8 cellular contexts compared by ENCODE assay signal in the genomic region with DNA sequence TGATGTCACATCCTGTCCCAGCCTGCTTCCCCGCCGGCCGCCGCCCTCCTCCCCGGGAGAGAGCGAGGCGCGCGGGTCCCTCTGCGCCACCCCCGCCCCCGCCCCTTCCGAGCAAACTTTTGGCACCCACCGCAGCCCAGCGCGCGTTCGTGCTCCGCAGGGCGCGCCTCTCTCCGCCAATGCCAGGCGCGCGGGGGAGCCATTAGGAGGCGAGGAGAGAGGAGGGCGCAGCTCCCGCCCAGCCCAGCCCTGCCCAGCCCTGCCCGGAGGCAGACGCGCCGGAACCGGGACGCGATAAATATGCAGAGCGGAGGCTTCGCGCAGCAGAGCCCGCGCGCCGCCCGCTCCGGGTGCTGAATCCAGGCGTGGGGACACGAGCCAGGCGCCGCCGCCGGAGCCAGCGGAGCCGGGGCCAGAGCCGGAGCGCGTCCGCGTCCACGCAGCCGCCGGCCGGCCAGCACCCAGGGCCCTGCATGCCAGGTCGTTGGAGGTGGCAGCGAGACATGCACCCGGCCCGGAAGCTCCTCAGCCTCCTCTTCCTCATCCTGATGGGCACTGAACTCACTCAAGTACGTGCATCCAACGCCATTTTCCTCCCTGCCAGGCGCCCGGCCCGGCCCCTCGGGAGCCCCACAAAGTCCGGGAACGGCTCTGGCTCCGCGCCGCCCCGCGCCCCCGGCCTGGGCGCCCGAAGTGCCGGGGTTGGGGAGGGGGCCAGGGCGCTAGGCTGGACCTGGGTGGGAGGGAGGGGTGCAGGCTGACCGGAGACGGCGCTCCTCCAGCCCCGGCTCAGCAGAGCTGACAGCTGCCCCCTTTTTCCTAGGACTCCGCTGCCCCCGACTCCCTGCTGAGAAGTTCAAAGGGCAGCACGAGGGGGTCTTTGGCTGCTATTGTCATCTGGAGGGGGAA. TPM values are rescaled to one million over a fixed set of nuclear protein-coding genes. Genes with fewer than 3 reads are reported as not detected.
DNase-seq lines count a peak whose midpoint lies in the region; ATAC-seq and TF ChIP-seq lines count a peak whose summit lies in the region.

No MANE protein-coding gene starts in this region.

- H3K27ac ChIP-seq in Peyer's patch, result peak overlapping the region in 1 of 4 donors; percentile 6
- peak overlapping the region in 2 of 12 donors; percentile 13 to 48 for H3K27ac ChIP-seq in heart left ventricle

- H3K4me3 ChIP-seq in Peyer's patch, result peak overlapping the region; percentile 25 to 59 (median 42)
- peak overlapping the region; percentile 36 to 66 (median 56) for H3K4me3 ChIP-seq in heart left ventricle

- intact Hi-C loops in heart left ventricle (cut with DNase I), result loop anchor here in 7 of 10 donors (5.0 to 10.0 kb wide), 3 partner anchors 291 to 301 kb away; no protein-coding TSS in a partner anchor

- TF ChIP-seq CTCF in Peyer's patch (IDR thresholded peaks at IDR 0.05), result no peak
- no peak for TF ChIP-seq CTCF in heart left ventricle (IDR thresholded peaks at IDR 0.05)

- H3K36me3 ChIP-seq in Peyer's patch (no peaks in the 10 kb centered on the region), heart left ventricle (no peaks in the 10 kb centered on the region)

- H3K4me1 ChIP-seq in Peyer's patch, result peaks cover 0 to 8% (median 0%) of the 10 kb centered on the region in 4 donors
- H3K4me1 ChIP-seq in heart left ventricle, result peaks cover 0 to 18% (median 5%) of the 10 kb centered on the region in 12 donors

- peak; percentile 76 to 91 (median 88) for ATAC-seq in heart left ventricle
- no peak for ATAC-seq in HG02884 (IDR thresholded peaks at IDR 0.05; ENCODE audit: unreplicated experiment)
- ATAC-seq in HG02938 (IDR thresholded peaks at IDR 0.05; ENCODE audit: unreplicated experiment), result no peak

- peak; percentile 94 for DNase-seq in DMS 273 (lab: John Stamatoyannopoulos, UW; ENCODE audit: unreplicated experiment)
- peak in 2 of 3 donors; percentile 47 to 49 for DNase-seq in Peyer's patch
- peak; percentile 60 to 75 (median 62) for DNase-seq in heart left ventricle
- peak; percentile 20 for DNase-seq in pons (ENCODE audit: low spot score)
- DNase-seq in GOT3 (lab: John Stamatoyannopoulos, UW), result no peak
- no peak for DNase-seq in HK-2 (ENCODE audit: unreplicated experiment)

- no peaks in the 10 kb centered on the region for H3K9me3 ChIP-seq in Peyer's patch
- no peaks in the 10 kb centered on the region for H3K9me3 ChIP-seq in heart left ventricle

- TF ChIP-seq POLR2A in Peyer's patch (IDR thresholded peaks at IDR 0.05) (no peak), heart left ventricle (IDR thresholded peaks at IDR 0.05) (no peak)

- WGBS in heart left ventricle, 4 donors, result 0 to 1% (median 1%) methylated on average over 42 to 90 of the region's 90 CpGs

- H3K27me3 ChIP-seq in Peyer's patch, result no peaks in the 10 kb centered on the region
- H3K27me3 ChIP-seq in heart left ventricle, result peaks cover 0 to 19% (median 2%) of the 10 kb centered on the region in 9 donors

RNA-seq across cellular contexts. Expression of gene OLFM1, which starts 12.0 kb away (rescaled TPM):
- 1 to 10 TPM; 2.5 to 5.8 (median 4.9) TPM for total RNA-seq in Peyer's patch
- total RNA-seq in heart left ventricle, result 10 to 100 TPM in 3 of 9 donors, 1 to 10 TPM in 6; 3.5 to 11.8 (median 8.1) TPM
- polyA plus RNA-seq in heart left ventricle, result 1 to 10 TPM; 6.5 to 8.2 TPM

Comparison
In these comparisons a context has a peak if more than half of its experiments do, and no peak if none do; other contexts are left out.
1. DNase-seq: peak in DMS 273 (single experiment), Peyer's patch (2 of 3), heart left ventricle (5 of 5) and pons (single experiment); none in GOT3 (single experiment) and HK-2 (single experiment).
2. ATAC-seq: peak in heart left ventricle (4 of 4); none in HG02884 (single experiment) and HG02938 (single experiment).